Comparison of ENCODE assay signal across 18 cellular contexts in genomic region chr1:174753131-174753530, GRCh38.
A peak's percentile ranks its signal among the peaks of the same experiment; 100 is the strongest.
DNase-seq lines count a peak whose midpoint lies in the region; ATAC-seq, FAIRE-seq and TF ChIP-seq lines count a peak whose summit lies in the region.
"Had no signal": no experiment of that assay in that cellular context is flagged by ENCODE, and none has a peak within 500 bp of the region (broad histone marks: within the 10 kb centered on the region; RNA-seq: fewer than 3 reads in every experiment).

No MANE protein-coding gene starts in this region.

- TF ChIP-seq EP300 in K562 (IDR thresholded peaks at IDR 0.05; ENCODE audit: low read length): no peak

- TF ChIP-seq POLR2A in K562 (conservative IDR thresholded peaks at IDR 0.05): no peak

- H2AFZ ChIP-seq in K562 (ENCODE audit: low read depth, low read length): no peak overlapping the region
- H2AFZ ChIP-seq: GM23338 had no signal

- H3K36me3 ChIP-seq in HEK293 (ENCODE audit: control insufficient read depth in 2 of 2, insufficient read depth in 1 of 2, low read length in 2 of 2): no peaks in the 10 kb centered on the region
- H3K36me3 ChIP-seq in K562 (ENCODE audit: control insufficient read depth, insufficient read depth, low read length): no peaks in the 10 kb centered on the region
- no peaks in the 10 kb centered on the region for H3K36me3 ChIP-seq in kidney (ENCODE audit: control insufficient read depth in 1 of 2, insufficient read depth in 2 of 2, low read length in 2 of 2)
- H3K36me3 ChIP-seq: HAP-1 had no signal

- H3K9ac ChIP-seq in K562 (ENCODE audit: insufficient read depth in 1 of 2, low read depth in 2 of 2, low read length in 2 of 2) (no peak overlapping the region), kidney (ENCODE audit: low read length in 2 of 2) (no peak overlapping the region)

- no peaks in the 10 kb centered on the region for H4K20me1 ChIP-seq in K562 (replicated peaks; ENCODE audit: control insufficient read depth, insufficient read depth, low read length)

- no peaks in the 10 kb centered on the region for H3K79me2 ChIP-seq in K562 (ENCODE audit: control insufficient read depth, insufficient read depth, low read length)

- CTCF ChIA-PET in HEK293 (lab: Yijun Ruan, JAX): interaction anchor here (1.7 kb wide), 1 partner anchor 491 kb away, joined by 5 read pairs; no protein-coding TSS in a partner anchor
- CTCF ChIA-PET in K562 (lab: Yijun Ruan, JAX; ENCODE audit: low intra/inter-chr PET ratio): no interaction called here

- no peaks in the 10 kb centered on the region for H3K27me3 ChIP-seq in K562 (ENCODE audit: control insufficient read depth in 2 of 2, insufficient read depth in 2 of 2, low read length in 2 of 2)

- FAIRE-seq in K562 (lab: Jason Lieb, UNC): no peak
- no peak for FAIRE-seq in kidney (lab: Jason Lieb, UNC)
- FAIRE-seq: GM12878, GM19239, H54 had no signal

- H3K4me2 ChIP-seq in K562 (ENCODE audit: insufficient read depth, low read length): no peak overlapping the region
- H3K4me2 ChIP-seq: GM23338 had no signal

- H3K9me1 ChIP-seq in K562 (ENCODE audit: control insufficient read depth, insufficient read depth, low read length): no peaks in the 10 kb centered on the region

- H3K9me3 ChIP-seq in HEK293 (ENCODE audit: control insufficient read depth, insufficient read depth, low read depth, low read length): no peaks in the 10 kb centered on the region
- H3K9me3 ChIP-seq in K562 (replicated peaks; ENCODE audit: control insufficient read depth, insufficient read depth, low read depth, low read length): no peaks in the 10 kb centered on the region
- H3K9me3 ChIP-seq in kidney (ENCODE audit: control insufficient read depth in 1 of 2, low read length in 2 of 2): no peaks in the 10 kb centered on the region
- H3K9me3 ChIP-seq: Caco-2, HAP-1 had no signal

- 28% methylated on average over 1 of the region's 1 CpG for WGBS in K562 (ENCODE audit: insufficient coverage, low coverage, missing lambda C conversion rate)

- DNase-seq in M059J (ENCODE audit: low read depth) (peak; percentile 46), K562 (ENCODE audit: extremely low read depth in 1 of 4, low spot score in 3 of 4) (no peak), NCI-H1436 (lab: John Stamatoyannopoulos, UW) (no peak), kidney (no peak)
- DNase-seq: C1 segment of cervical spinal cord; Caco-2; CD4-positive, alpha-beta memory T cell; DMS 273 treated with DMSO at 0.1 percent for 48 hours; DMS79; EL; GDM1 had no signal

- TF ChIP-seq CTCF in HEK293 (tag by site-specific recombination; IDR thresholded peaks at IDR 0.05) (no peak), K562 (IDR thresholded peaks at IDR 0.05 in 2 of 3, conservative IDR thresholded peaks at IDR 0.05 in 1 of 3; ENCODE audit: insufficient read depth in 2 of 3, low read depth in 1 of 3, low read length in 3 of 3) (no peak), kidney (IDR thresholded peaks at IDR 0.05; ENCODE audit: borderline replicate concordance, extremely low read depth, insufficient read depth) (no peak)

- H3K4me3 ChIP-seq in HEK293 (ENCODE audit: low read depth, low read length) (no peak overlapping the region), K562 (no peak overlapping the region), kidney (ENCODE audit: low read length in 2 of 2) (no peak overlapping the region)
- H3K4me3 ChIP-seq: GM12878, GM23338, HAP-1 had no signal

- in situ Hi-C loops in K562 (cut with MboI): no loop called here

- H3K4me1 ChIP-seq in HEK293 (ENCODE audit: control insufficient read depth, insufficient read depth, low read length) (no peaks in the 10 kb centered on the region), K562 (replicated peaks in 1 of 2; ENCODE audit: control insufficient read depth in 2 of 2, insufficient read depth in 2 of 2, low read length in 2 of 2) (peaks cover 4 to 10% of the 10 kb centered on the region in 2 experiments; a peak in 4 of 5 replicates), kidney (ENCODE audit: control insufficient read depth in 1 of 2, insufficient read depth in 1 of 2, low read depth in 1 of 2, low read length in 2 of 2) (no peaks in the 10 kb centered on the region)
- H3K4me1 ChIP-seq: HAP-1 had no signal

- ATAC-seq in K562 (no peak), HG03135 (IDR thresholded peaks at IDR 0.05; ENCODE audit: unreplicated experiment) (no peak)
- ATAC-seq: GM12878, GM23338 had no signal

- intact Hi-C loops in K562 (cut with micrococcal nuclease) (no loop called here), kidney (cut with DNase I) (no loop called here)

- TF ChIP-seq RAD21 in K562 (CRISPR knock-in tag; conservative IDR thresholded peaks at IDR 0.05 in 1 of 2, IDR thresholded peaks at IDR 0.05 in 1 of 2): no peak

- no TSS peak for BruUV-seq in K562 (replicated peaks; lab: Mats Ljungman, UMichigan)

- H3K27ac ChIP-seq in HEK293 (ENCODE audit: extremely low read depth, low read depth, low read length) (no peak overlapping the region), K562 (ENCODE audit: extremely low read depth, low read depth, low read length) (no peak overlapping the region), kidney (ENCODE audit: low read depth in 2 of 2, low read length in 2 of 2) (no peak overlapping the region)

- POLR2A ChIA-PET in HEK293 (lab: Yijun Ruan, JAX): no interaction called here
- POLR2A ChIA-PET in K562 (lab: Yijun Ruan, JAX): interaction anchor here (1.4 kb wide), 1 partner anchor 246 kb away, joined by 5 read pairs; no protein-coding TSS in a partner anchor

TF ChIP-seq in HEK293, 187 proteins besides CTCF, POLR2A, EP300 and RAD21:
- TF ChIP-seq SP7 (tag by site-specific recombination; IDR thresholded peaks at IDR 0.05) (peak; percentile 35; the same call in 1 of the 2 replicates), ZNF529 (tag by site-specific recombination; IDR thresholded peaks at IDR 0.05; ENCODE audit: insufficient replicate concordance) (no peak)

TF ChIP-seq in K562, 482 proteins besides CTCF, POLR2A, EP300 and RAD21:
- TF ChIP-seq SP1 (CRISPR knock-in tag; IDR thresholded peaks at IDR 0.05) (no peak), FOSL1 (tag; conservative IDR thresholded peaks at IDR 0.05) (peak; percentile 58)
TF ChIP-seq in K562: peak in this region for 1.
